In genomic region chr20:36806049-36806448, GRCh38 we compare ENCODE assay signal across 17 cellular contexts. TPM values are rescaled to one million over a fixed set of nuclear protein-coding genes. Genes with fewer than 3 reads are reported as not detected.
DNase-seq lines count a peak whose midpoint lies in the region; FAIRE-seq and TF ChIP-seq lines count a peak whose summit lies in the region.
"Had no signal": no experiment of that assay in that cellular context is flagged by ENCODE, and none has a peak within 500 bp of the region (broad histone marks: within the 10 kb centered on the region; RNA-seq: fewer than 3 reads in every experiment).

No MANE protein-coding gene starts in this region.

- no peak overlapping the region for H3K4me3 Mint-ChIP-seq in HFFc6
- H3K4me3 Mint-ChIP-seq: CD4-positive, alpha-beta memory T cell had no signal

- peaks cover 11% of the 10 kb centered on the region for H4K20me1 ChIP-seq in osteoblast (ENCODE audit: insufficient read depth, low read length)

- H3K27me3 ChIP-seq in osteoblast (ENCODE audit: insufficient read depth, low read length): no peaks in the 10 kb centered on the region

- no peak overlapping the region for H3K4me3 ChIP-seq in osteoblast (ENCODE audit: insufficient read depth, low read length)
- H3K4me3 ChIP-seq: GM23248 had no signal

- peaks cover 4% of the 10 kb centered on the region for H3K79me2 ChIP-seq in osteoblast (ENCODE audit: insufficient read depth, low read length)

- peaks cover 29% of the 10 kb centered on the region for H3K36me3 Mint-ChIP-seq in HFFc6 (ENCODE audit: low read depth)
- H3K36me3 Mint-ChIP-seq: CD4-positive, alpha-beta memory T cell had no signal

- peaks cover 5% of the 10 kb centered on the region for H3K27me3 Mint-ChIP-seq in HFFc6 (ENCODE audit: insufficient read depth)
- H3K27me3 Mint-ChIP-seq: CD4-positive, alpha-beta memory T cell had no signal

- TF ChIP-seq CTCF in HFFc6 (IDR thresholded peaks at IDR 0.05) (no peak), osteoblast (IDR thresholded peaks at IDR 0.05; ENCODE audit: extremely low read depth, low read depth, low read length) (no peak)

- no peaks in the 10 kb centered on the region for H3K9me3 ChIP-seq in osteoblast (ENCODE audit: low read depth, low read length)

- peaks cover 13% of the 10 kb centered on the region for H3K4me1 ChIP-seq in osteoblast (ENCODE audit: insufficient read depth, low read length)

- peaks cover 70% of the 10 kb centered on the region for H3K36me3 ChIP-seq in osteoblast (ENCODE audit: insufficient read depth, low read length)

- H3K27ac ChIP-seq in osteoblast (ENCODE audit: low read depth, low read length): peak overlapping the region; percentile 29
- H3K27ac ChIP-seq: GM23248 had no signal

- no peaks in the 10 kb centered on the region for H3K9me3 Mint-ChIP-seq in HFFc6

- FAIRE-seq in GM19239 (lab: Jason Lieb, UNC): no peak
- FAIRE-seq: G401.6, GM12892, H1 had no signal

- no peak overlapping the region for H3K4me2 ChIP-seq in osteoblast (ENCODE audit: insufficient read depth, low read length)

- H3K4me1 Mint-ChIP-seq in HFFc6 (ENCODE audit: low read depth): peaks cover 19% of the 10 kb centered on the region

- DNase-seq in HFFc6 (no peak), cerebellar cortex (ENCODE audit: low spot score) (peak; percentile 87), osteoblast (ENCODE audit: insufficient read length, low spot score, missing footprints) (no peak), midbrain (lab: John Stamatoyannopoulos, UW) (no peak), GM19239 (ENCODE audit: insufficient read length, low spot score) (no peak), cortex of kidney (lab: John Stamatoyannopoulos, UW) (no peak)
- DNase-seq: Calu3; CD4-positive, alpha-beta memory T cell; COR-L47; DMS53; DMS79 treated with DMSO at 0.1 percent for 48 hours; GM23248; H7; HCEC 1CT had no signal

- 0 out of 2 replicates have a peak overlapping the region, but pooled peaks have one; percentile 12 for H3K27ac Mint-ChIP-seq in HFFc6

- no peak overlapping the region for H2AFZ ChIP-seq in osteoblast (ENCODE audit: low read length)
- H2AFZ ChIP-seq: GM23248 had no signal

RNA-seq across cellular contexts. Expression of gene DSN1, which starts 32.5 kb away (rescaled TPM):
- total RNA-seq in HFFc6 (2021; fragmentation: NEBNext Ultra II Directional; extraction: Animal tissue kit (Norgen Biotek cat#: 25700)): 10 to 100 TPM in 5 of 6 experiments, 1 to 10 TPM in 1; 8.6 to 15.7 (median 14.0) TPM
- total RNA-seq in osteoblast: 8.0 and 9.7 TPM in 2 replicates
